Comparison of ENCODE assay signal across 10 cellular contexts in the genomic region with DNA sequence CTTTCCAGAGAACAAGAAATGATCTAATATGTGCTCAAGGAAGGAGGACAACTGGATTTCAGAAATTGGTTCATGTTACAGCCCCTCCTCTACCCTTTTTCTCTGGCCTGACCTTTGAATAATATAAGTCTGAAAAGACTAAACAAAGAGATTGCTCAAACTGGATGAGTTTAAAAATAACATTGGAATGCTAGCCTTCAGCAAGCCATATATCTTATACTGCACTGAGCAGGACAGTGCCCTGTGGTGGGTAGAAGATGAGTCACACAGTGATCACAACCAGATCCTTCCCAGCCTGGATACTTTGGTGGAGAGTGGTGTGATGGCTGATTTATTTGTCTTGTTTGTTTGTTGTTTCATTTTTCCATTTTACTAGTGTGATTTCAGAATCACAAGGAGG. TPM values are rescaled to one million over a fixed set of nuclear protein-coding genes. Genes with fewer than 3 reads are reported as not detected.
DNase-seq lines count a peak whose midpoint lies in the region; ATAC-seq and TF ChIP-seq lines count a peak whose summit lies in the region.
"Had no signal": no experiment of that assay in that cellular context is flagged by ENCODE, and none has a peak within 500 bp of the region (broad histone marks: within the 10 kb centered on the region; RNA-seq: fewer than 3 reads in every experiment).

No MANE protein-coding gene starts in this region.

- H3K4me3 Mint-ChIP-seq in type B pancreatic cell: no peak overlapping the region
- H3K4me3 Mint-ChIP-seq: memory B cell had no signal

- peaks cover 5% of the 10 kb centered on the region for H3K9me3 Mint-ChIP-seq in type B pancreatic cell
- H3K9me3 Mint-ChIP-seq: memory B cell had no signal

- peaks cover 38% of the 10 kb centered on the region for H3K4me1 Mint-ChIP-seq in type B pancreatic cell (ENCODE audit: unreplicated experiment)
- H3K4me1 Mint-ChIP-seq: memory B cell had no signal

- no peaks in the 10 kb centered on the region for H3K27me3 Mint-ChIP-seq in type B pancreatic cell

- DNase-seq in HPDE6-E6E7 (ENCODE audit: extremely low spot score): peak; percentile 64
- DNase-seq in astrocyte of the hippocampus (ENCODE audit: low read depth, low spot score): peak; percentile 61
- DNase-seq in kidney tubule cell (ENCODE audit: low spot score): peak; percentile 76
- no peak for DNase-seq in type B pancreatic cell (ENCODE audit: extremely low spot score, unreplicated experiment)
- DNase-seq in stimulated activated CD4-positive, alpha-beta T cell treated with anti-CD3 and anti-CD28 coated beads, Interleukin-12 subunit alpha, Interleukin-12 subunit beta, amount 100 ng/mL, for 4 hours: no peak
- DNase-seq: effector memory CD4-positive, alpha-beta T cell; stimulated activated CD4-positive, alpha-beta T cell treated with anti-CD3 and anti-CD28 coated beads, Interleukin-4, amount 100 ng/mL, for 4 hours had no signal

- ATAC-seq in HG02973 (IDR thresholded peaks at IDR 0.05; ENCODE audit: unreplicated experiment) (no peak), HG03565 (IDR thresholded peaks at IDR 0.05; ENCODE audit: unreplicated experiment) (no peak)

- H3K36me3 Mint-ChIP-seq in type B pancreatic cell: no peaks in the 10 kb centered on the region
- H3K36me3 Mint-ChIP-seq: memory B cell had no signal

- peak overlapping the region; percentile 28 for H3K27ac Mint-ChIP-seq in type B pancreatic cell
- H3K27ac Mint-ChIP-seq: memory B cell had no signal

- TF ChIP-seq CTCF in type B pancreatic cell (conservative IDR thresholded peaks at IDR 0.05): no peak

RNA-seq across cellular contexts. Expression of a gene that starts 13.2 kb away (rescaled TPM):
- 4.2 and 24.4 TPM in 2 replicates for total RNA-seq in type B pancreatic cell (ENCODE audit: low replicate concordance)

Comparison
In these comparisons a context has a peak if more than half of its experiments do, and no peak if none do; other contexts are left out.
1. DNase-seq: peak in HPDE6-E6E7 (single experiment), astrocyte of the hippocampus (single experiment) and kidney tubule cell (single experiment); none in type B pancreatic cell (single experiment) and stimulated activated CD4-positive, alpha-beta T cell treated with anti-CD3 and anti-CD28 coated beads, Interleukin-12 subunit alpha, Interleukin-12 subunit beta, amount 100 ng/mL, for 4 hours (single experiment).